ENCODE assay signal across 1 cellular context in the genomic region with DNA sequence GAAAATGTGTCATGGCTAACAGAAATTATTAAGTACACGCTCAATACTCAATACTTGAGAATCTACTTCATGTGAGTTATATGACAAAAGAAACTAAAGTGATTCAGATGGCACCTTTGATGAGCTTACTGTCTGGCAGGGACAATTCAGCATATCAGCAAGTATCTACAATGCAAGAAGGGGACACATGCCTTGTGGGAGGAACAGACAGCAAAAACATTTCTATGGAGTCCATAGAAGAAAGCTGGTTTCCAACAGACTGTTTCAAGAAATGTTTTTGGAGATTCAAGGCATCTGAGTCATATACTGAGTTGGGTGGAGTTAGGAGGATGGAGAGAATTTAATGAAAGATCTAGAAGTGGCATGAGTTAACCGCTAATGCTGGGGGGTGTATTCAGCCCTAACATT.
A peak's percentile ranks its signal among the peaks of the same experiment; 100 is the strongest.
TF ChIP-seq lines count a peak whose summit lies in the region.

No MANE protein-coding gene starts in this region.

TF ChIP-seq in SK-N-SH, 30 proteins besides CTCF, POLR2A, EP300 and RAD21:
- TF ChIP-seq TCF12 (IDR thresholded peaks at IDR 0.05) = 0 out of 2 replicates have a peak, but pooled peaks have one; percentile 7
- TF ChIP-seq NRF1 (IDR thresholded peaks at IDR 0.05; ENCODE audit: low read depth, low read length) = no peak
- TF ChIP-seq FOXM1 (IDR thresholded peaks at IDR 0.05; ENCODE audit: low read depth) = no peak
- TF ChIP-seq TAF1 (IDR thresholded peaks at IDR 0.05; ENCODE audit: borderline replicate concordance, low read depth, low read length) = no peak
- peak; percentile 17; the same call in 1 of the 2 replicates for TF ChIP-seq FOSL2 (IDR thresholded peaks at IDR 0.05; ENCODE audit: borderline replicate concordance, low read depth)
